Comparison of ENCODE assay signal across 22 cellular contexts in genomic region chr11:59437770-59438169, GRCh38. TPM values are rescaled to one million over a fixed set of nuclear protein-coding genes. Genes with fewer than 3 reads are reported as not detected.
"Had no signal": no experiment of that assay in that cellular context is flagged by ENCODE, and none has a peak within 500 bp of the region (broad histone marks: within the 10 kb centered on the region; RNA-seq: fewer than 3 reads in every experiment).

No MANE protein-coding gene starts in this region.

- DNase-seq: activated CD4-positive, alpha-beta T cell treated with anti-CD3 and anti-CD28 coated beads, Interleukin-2, amount 50 U/mL, for 1 hour; activated CD4-positive, CD25-positive, alpha-beta regulatory T cell; activated CD8-positive, alpha-beta memory T cell treated with anti-CD3 and anti-CD28 coated beads, Interleukin-2, amount 50 U/mL, for 4 hours; activated naive CD4-positive, alpha-beta T cell treated with anti-CD3 and anti-CD28 coated beads for 36 hours; activated T-cell treated with anti-CD3 and anti-CD28 coated beads, Interleukin-2, amount 50 U/mL, for 4 hours; body of pancreas; dermis blood vessel endothelial cell; effector memory CD4-positive, alpha-beta T cell; esophagus squamous epithelium; left cardiac atrium; nucleus accumbens; stimulated activated CD4-positive, alpha-beta T cell treated with anti-CD3 and anti-CD28 coated beads, Interleukin-4, amount 100 ng/mL, for 24 hours; stomach; trophoblast cell had no signal

- H3K4me1 ChIP-seq: body of pancreas, esophagus squamous epithelium, stomach, vagina had no signal

- H3K36me3 Mint-ChIP-seq: natural killer cell treated with Interleukin-12 subunit alpha and Interleukin-12 subunit beta and Interleukin-15 and Interleukin-18, amount 100 ng/mL, for 72 hours; stimulated activated effector memory CD8-positive, alpha-beta T cell treated with anti-CD3 and anti-CD28 coated beads, Interleukin-12 subunit alpha, Interleukin-12 subunit beta, amount 100 ng/mL, for 72 hours had no signal

- H3K4me3 ChIP-seq: body of pancreas, esophagus squamous epithelium, stomach, vagina had no signal

- H3K27ac Mint-ChIP-seq: activated naive CD4-positive, alpha-beta T cell treated with anti-CD3 and anti-CD28 coated beads for 36 hours; natural killer cell treated with Interleukin-12 subunit alpha and Interleukin-12 subunit beta and Interleukin-15 and Interleukin-18, amount 100 ng/mL, for 72 hours; stimulated activated effector memory CD8-positive, alpha-beta T cell treated with anti-CD3 and anti-CD28 coated beads, Interleukin-12 subunit alpha, Interleukin-12 subunit beta, amount 100 ng/mL, for 72 hours had no signal

- H3K9me3 ChIP-seq: body of pancreas, esophagus squamous epithelium, stomach, vagina had no signal

- ATAC-seq: activated T-cell treated with anti-CD3 and anti-CD28 coated beads, Interleukin-2, amount 50 U/mL, for 4 hours; body of pancreas; left cardiac atrium; natural killer cell treated with Interleukin-12 subunit alpha and Interleukin-12 subunit beta and Interleukin-15 and Interleukin-18, amount 100 ng/mL, for 72 hours; sciatic nerve; stimulated activated effector memory CD8-positive, alpha-beta T cell treated with anti-CD3 and anti-CD28 coated beads, Interleukin-12 subunit alpha, Interleukin-12 subunit beta, amount 100 ng/mL, for 72 hours had no signal

- H3K4me1 Mint-ChIP-seq: stimulated activated effector memory CD8-positive, alpha-beta T cell treated with anti-CD3 and anti-CD28 coated beads, Interleukin-12 subunit alpha, Interleukin-12 subunit beta, amount 100 ng/mL, for 72 hours had no signal

- H3K27ac ChIP-seq: body of pancreas, esophagus squamous epithelium, stomach, vagina had no signal

- H3K36me3 ChIP-seq: esophagus squamous epithelium, stomach, vagina had no signal

- H3K27me3 ChIP-seq: body of pancreas, esophagus squamous epithelium, stomach, vagina had no signal

- H3K9me3 Mint-ChIP-seq: activated naive CD4-positive, alpha-beta T cell treated with anti-CD3 and anti-CD28 coated beads for 36 hours; activated T-cell treated with anti-CD3 and anti-CD28 coated beads, Interleukin-2, amount 50 U/mL, for 4 hours; natural killer cell treated with Interleukin-12 subunit alpha and Interleukin-12 subunit beta and Interleukin-15 and Interleukin-18, amount 100 ng/mL, for 72 hours; stimulated activated effector memory CD8-positive, alpha-beta T cell treated with anti-CD3 and anti-CD28 coated beads, Interleukin-12 subunit alpha, Interleukin-12 subunit beta, amount 100 ng/mL, for 72 hours had no signal

- H3K4me3 Mint-ChIP-seq: activated naive CD4-positive, alpha-beta T cell treated with anti-CD3 and anti-CD28 coated beads for 36 hours; activated T-cell treated with anti-CD3 and anti-CD28 coated beads, Interleukin-2, amount 50 U/mL, for 4 hours; natural killer cell treated with Interleukin-12 subunit alpha and Interleukin-12 subunit beta and Interleukin-15 and Interleukin-18, amount 100 ng/mL, for 72 hours; stimulated activated effector memory CD8-positive, alpha-beta T cell treated with anti-CD3 and anti-CD28 coated beads, Interleukin-12 subunit alpha, Interleukin-12 subunit beta, amount 100 ng/mL, for 72 hours had no signal

RNA-seq across cellular contexts. Expression of gene OR5A1, which starts 1.5 kb away (rescaled TPM):
- total RNA-seq: activated naive CD4-positive, alpha-beta T cell treated with anti-CD3 and anti-CD28 coated beads for 36 hours; activated T-cell treated with anti-CD3 and anti-CD28 coated beads, Interleukin-2, amount 50 U/mL, for 4 hours; body of pancreas; cardiac septum; dermis blood vessel endothelial cell; endothelial cell of umbilical vein; esophagus squamous epithelium; left cardiac atrium; lower leg skin; natural killer cell treated with Interleukin-12 subunit alpha and Interleukin-12 subunit beta and Interleukin-15 and Interleukin-18, amount 100 ng/mL, for 72 hours; sciatic nerve; stomach; temporal lobe; vagina had no signal
- polyA plus RNA-seq: endothelial cell of umbilical vein, stomach had no signal

RNA-seq across cellular contexts. Expression of gene OR5A2, which starts 11.6 kb away (rescaled TPM):
- total RNA-seq: activated naive CD4-positive, alpha-beta T cell treated with anti-CD3 and anti-CD28 coated beads for 36 hours; activated T-cell treated with anti-CD3 and anti-CD28 coated beads, Interleukin-2, amount 50 U/mL, for 4 hours; body of pancreas; cardiac septum; dermis blood vessel endothelial cell; endothelial cell of umbilical vein; esophagus squamous epithelium; left cardiac atrium; lower leg skin; natural killer cell treated with Interleukin-12 subunit alpha and Interleukin-12 subunit beta and Interleukin-15 and Interleukin-18, amount 100 ng/mL, for 72 hours; sciatic nerve; stomach; temporal lobe; vagina had no signal
- polyA plus RNA-seq: endothelial cell of umbilical vein, stomach had no signal

RNA-seq across cellular contexts. Expression of gene OR4D6, which starts 19.0 kb away (rescaled TPM):
- total RNA-seq: activated naive CD4-positive, alpha-beta T cell treated with anti-CD3 and anti-CD28 coated beads for 36 hours; activated T-cell treated with anti-CD3 and anti-CD28 coated beads, Interleukin-2, amount 50 U/mL, for 4 hours; body of pancreas; cardiac septum; dermis blood vessel endothelial cell; endothelial cell of umbilical vein; esophagus squamous epithelium; left cardiac atrium; lower leg skin; natural killer cell treated with Interleukin-12 subunit alpha and Interleukin-12 subunit beta and Interleukin-15 and Interleukin-18, amount 100 ng/mL, for 72 hours; sciatic nerve; stomach; temporal lobe; vagina had no signal
- polyA plus RNA-seq: endothelial cell of umbilical vein, stomach had no signal

RNA-seq across cellular contexts. Expression of gene OR4D10, which starts 35.3 kb away (rescaled TPM):
- total RNA-seq: activated naive CD4-positive, alpha-beta T cell treated with anti-CD3 and anti-CD28 coated beads for 36 hours; activated T-cell treated with anti-CD3 and anti-CD28 coated beads, Interleukin-2, amount 50 U/mL, for 4 hours; body of pancreas; cardiac septum; dermis blood vessel endothelial cell; endothelial cell of umbilical vein; esophagus squamous epithelium; left cardiac atrium; lower leg skin; natural killer cell treated with Interleukin-12 subunit alpha and Interleukin-12 subunit beta and Interleukin-15 and Interleukin-18, amount 100 ng/mL, for 72 hours; sciatic nerve; stomach; temporal lobe; vagina had no signal
- polyA plus RNA-seq: endothelial cell of umbilical vein, stomach had no signal
